17 cellular contexts compared by ENCODE assay signal in genomic region chr21:16634522-16634914, GRCh38.
DNase-seq lines count a peak whose midpoint lies in the region; ATAC-seq and TF ChIP-seq lines count a peak whose summit lies in the region.
"Had no signal": no experiment of that assay in that cellular context is flagged by ENCODE, and none has a peak within 500 bp of the region (broad histone marks: within the 10 kb centered on the region; RNA-seq: fewer than 3 reads in every experiment).

No MANE protein-coding gene starts in this region.

- no peak for TF ChIP-seq CTCF in MM.1S (IDR thresholded peaks at IDR 0.05; ENCODE audit: low read length)

- no peak overlapping the region for H3K9ac ChIP-seq in NT2/D1 (ENCODE audit: insufficient read length, low read depth)
- H3K9ac ChIP-seq in MM.1S (ENCODE audit: low read length) = no peak overlapping the region

- H3K27me3 ChIP-seq in NT2/D1 (ENCODE audit: insufficient read depth, insufficient read length) (no peaks in the 10 kb centered on the region), MM.1S (replicated peaks; ENCODE audit: insufficient read depth, low read length) (no peaks in the 10 kb centered on the region)
- H3K27me3 ChIP-seq: hepatocyte, MG63, vagina had no signal

- no peak overlapping the region for H3K4me2 ChIP-seq in MM.1S (ENCODE audit: low read depth, low read length)
- H3K4me2 ChIP-seq: hepatocyte had no signal

- no peaks in the 10 kb centered on the region for H3K79me2 ChIP-seq in MM.1S (ENCODE audit: low read length)
- H3K79me2 ChIP-seq: hepatocyte had no signal

- H3K9me3 ChIP-seq in NT2/D1 (ENCODE audit: insufficient read depth, low read length) = no peaks in the 10 kb centered on the region
- no peaks in the 10 kb centered on the region for H3K9me3 ChIP-seq in MM.1S (replicated peaks; ENCODE audit: insufficient read depth, low read length)
- H3K9me3 ChIP-seq: lower lobe of right lung, MG63, vagina had no signal

- H3K36me3 ChIP-seq in NT2/D1 (ENCODE audit: insufficient read depth, insufficient read length, low read length) = no peaks in the 10 kb centered on the region
- H3K36me3 ChIP-seq in MM.1S (replicated peaks; ENCODE audit: insufficient read depth, low read length) = no peaks in the 10 kb centered on the region
- H3K36me3 ChIP-seq: lower lobe of right lung, MG63, vagina had no signal

- no peak overlapping the region for H3K27ac ChIP-seq in MM.1S (ENCODE audit: low read length)
- H3K27ac ChIP-seq: hepatocyte, lower lobe of right lung, vagina had no signal

- DNase-seq in DMS79 treated with DMSO at 0.1 percent for 48 hours (lab: John Stamatoyannopoulos, UW) = peak; percentile 76
- peak; percentile 67 for DNase-seq in NCI-H1436 treated with DMSO at 0.1 percent for 48 hours (lab: John Stamatoyannopoulos, UW)
- peak; percentile 80 for DNase-seq in NT2/D1 (ENCODE audit: low read depth, low spot score)
- DNase-seq in iPS-NIHi7 (ENCODE audit: extremely low spot score) = peak; percentile 54
- no peak for DNase-seq in germinal center (ENCODE audit: low spot score)
- no peak for DNase-seq in stimulated activated naive CD8-positive, alpha-beta T cell treated with anti-CD3 and anti-CD28 coated beads, Interleukin-15, Interleukin-2, amounts not matched to agents 100 U/mL and 50 U/mL, for 24 hours
- DNase-seq in MM.1S = no peak
- DNase-seq: activated T-cell treated with anti-CD3 and anti-CD28 coated beads, Interleukin-2, amount 50 U/mL, for 48 hours; GDM1; lower lobe of right lung; MG63; NCI-H748 treated with DMSO at 0.1 percent for 48 hours; SHP77; stimulated activated CD4-positive, alpha-beta T cell treated with anti-CD3 and anti-CD28 coated beads, Interleukin-4, amount 100 ng/mL, for 4 hours had no signal

- no peak overlapping the region for H3K4me3 ChIP-seq in NT2/D1 (ENCODE audit: insufficient read length, low read depth)
- H3K4me3 ChIP-seq in MM.1S (ENCODE audit: low read length) = no peak overlapping the region
- H3K4me3 ChIP-seq: hepatocyte, lower lobe of right lung, MG63, vagina had no signal

- H2AFZ ChIP-seq in MM.1S (ENCODE audit: low read length) = no peak overlapping the region
- H2AFZ ChIP-seq: hepatocyte had no signal

- no peaks in the 10 kb centered on the region for H3K4me1 ChIP-seq in NT2/D1 (ENCODE audit: insufficient read depth, insufficient read length)
- H3K4me1 ChIP-seq in MM.1S (ENCODE audit: low read length) = no peaks in the 10 kb centered on the region
- H3K4me1 ChIP-seq: lower lobe of right lung had no signal

- no peaks in the 10 kb centered on the region for H4K20me1 ChIP-seq in MM.1S (ENCODE audit: insufficient read depth, low read length)

- ATAC-seq in GM19328 (IDR thresholded peaks at IDR 0.05; ENCODE audit: unreplicated experiment) = no peak
- no peak for ATAC-seq in stimulated activated naive CD8-positive, alpha-beta T cell treated with anti-CD3 and anti-CD28 coated beads, Interleukin-15, Interleukin-2, amounts not matched to agents 100 U/mL and 50 U/mL, for 24 hours
- ATAC-seq: lower lobe of right lung had no signal

- H3K9me2 ChIP-seq in MM.1S (replicated peaks; ENCODE audit: insufficient read depth, low read length) = no peaks in the 10 kb centered on the region

- H3F3A ChIP-seq in MM.1S (ENCODE audit: insufficient read depth, low read length) = no peaks in the 10 kb centered on the region

Comparison
In these comparisons a context has a peak if more than half of its experiments do, and no peak if none do; other contexts are left out.
1. DNase-seq: peak in DMS79 treated with DMSO at 0.1 percent for 48 hours (single experiment), NCI-H1436 treated with DMSO at 0.1 percent for 48 hours (single experiment), NT2/D1 (single experiment) and iPS-NIHi7 (single experiment); none in germinal center (single experiment), stimulated activated naive CD8-positive, alpha-beta T cell treated with anti-CD3 and anti-CD28 coated beads, Interleukin-15, Interleukin-2, amounts not matched to agents 100 U/mL and 50 U/mL, for 24 hours (single experiment) and MM.1S (single experiment).